ENCODE assay signal across 1 cellular context in the genomic region with DNA sequence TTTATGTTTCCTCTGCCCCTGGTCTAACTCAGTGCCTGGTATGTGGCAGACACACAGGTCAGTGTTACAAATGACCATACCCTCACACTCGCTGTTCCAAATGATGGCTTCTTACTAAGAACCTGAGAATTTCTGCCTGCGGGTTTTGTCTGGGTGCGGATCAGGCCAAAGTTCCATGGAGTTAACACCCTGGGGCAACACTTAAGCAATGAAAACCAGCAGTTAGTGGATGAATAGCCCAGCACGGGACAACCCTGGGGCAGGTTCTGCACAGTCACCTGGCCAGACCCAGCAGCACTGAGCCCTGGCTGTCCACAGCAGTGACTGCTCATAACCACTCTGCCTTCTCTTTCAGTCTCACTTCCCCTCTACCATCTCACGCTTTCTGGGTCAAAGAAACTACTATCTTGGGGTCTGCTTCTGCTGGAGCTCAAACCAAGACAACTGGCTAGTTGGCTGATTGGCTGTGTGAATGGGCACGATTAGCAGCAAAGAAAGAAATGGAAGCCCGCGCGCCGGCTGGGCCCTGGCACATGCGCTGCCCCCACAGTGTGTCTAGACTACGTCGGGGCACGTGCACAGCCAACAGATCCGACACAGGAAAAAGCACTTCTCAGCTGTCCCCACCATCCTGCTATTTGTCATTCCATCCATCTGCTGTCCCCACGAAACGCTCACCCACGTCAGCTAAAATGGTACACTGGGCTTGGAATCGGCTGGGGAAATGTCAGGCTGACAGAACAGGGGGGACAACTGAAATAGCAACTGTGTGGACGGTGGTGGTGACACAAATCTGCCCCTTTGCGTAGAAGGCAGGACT.
TF ChIP-seq lines count a peak whose summit lies in the region.

No MANE protein-coding gene starts in this region.

TF ChIP-seq in HepG2, 621 proteins besides CTCF, POLR2A, EP300 and RAD21 (continued from another document and continues in another):
- TF ChIP-seq, protein P1, sequence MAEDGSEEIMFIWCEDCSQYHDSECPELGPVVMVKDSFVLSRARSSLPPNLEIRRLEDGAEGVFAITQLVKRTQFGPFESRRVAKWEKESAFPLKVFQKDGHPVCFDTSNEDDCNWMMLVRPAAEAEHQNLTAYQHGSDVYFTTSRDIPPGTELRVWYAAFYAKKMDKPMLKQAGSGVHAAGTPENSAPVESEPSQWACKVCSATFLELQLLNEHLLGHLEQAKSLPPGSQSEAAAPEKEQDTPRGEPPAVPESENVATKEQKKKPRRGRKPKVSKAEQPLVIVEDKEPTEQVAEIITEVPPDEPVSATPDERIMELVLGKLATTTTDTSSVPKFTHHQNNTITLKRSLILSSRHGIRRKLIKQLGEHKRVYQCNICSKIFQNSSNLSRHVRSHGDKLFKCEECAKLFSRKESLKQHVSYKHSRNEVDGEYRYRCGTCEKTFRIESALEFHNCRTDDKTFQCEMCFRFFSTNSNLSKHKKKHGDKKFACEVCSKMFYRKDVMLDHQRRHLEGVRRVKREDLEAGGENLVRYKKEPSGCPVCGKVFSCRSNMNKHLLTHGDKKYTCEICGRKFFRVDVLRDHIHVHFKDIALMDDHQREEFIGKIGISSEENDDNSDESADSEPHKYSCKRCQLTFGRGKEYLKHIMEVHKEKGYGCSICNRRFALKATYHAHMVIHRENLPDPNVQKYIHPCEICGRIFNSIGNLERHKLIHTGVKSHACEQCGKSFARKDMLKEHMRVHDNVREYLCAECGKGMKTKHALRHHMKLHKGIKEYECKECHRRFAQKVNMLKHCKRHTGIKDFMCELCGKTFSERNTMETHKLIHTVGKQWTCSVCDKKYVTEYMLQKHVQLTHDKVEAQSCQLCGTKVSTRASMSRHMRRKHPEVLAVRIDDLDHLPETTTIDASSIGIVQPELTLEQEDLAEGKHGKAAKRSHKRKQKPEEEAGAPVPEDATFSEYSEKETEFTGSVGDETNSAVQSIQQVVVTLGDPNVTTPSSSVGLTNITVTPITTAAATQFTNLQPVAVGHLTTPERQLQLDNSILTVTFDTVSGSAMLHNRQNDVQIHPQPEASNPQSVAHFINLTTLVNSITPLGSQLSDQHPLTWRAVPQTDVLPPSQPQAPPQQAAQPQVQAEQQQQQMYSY (CRISPR knock-in tag; IDR thresholded peaks at IDR 0.05), result no peak
- TF ChIP-seq CEBPG (CRISPR knock-in tag; IDR thresholded peaks at IDR 0.05) (no peak), RBM39 (IDR thresholded peaks at IDR 0.05; ENCODE audit: low read depth, low read length, poor library complexity, severe bottlenecking) (no peak), SALL1 (CRISPR knock-in tag; IDR thresholded peaks at IDR 0.05) (no peak; the same call in 1 of the 2 replicates), ZNF510 (CRISPR knock-in tag; IDR thresholded peaks at IDR 0.05; ENCODE audit: low read depth) (no peak), ATRX (CRISPR knock-in tag; IDR thresholded peaks at IDR 0.05; ENCODE audit: borderline replicate concordance) (no peak), ZNF383 (CRISPR knock-in tag; IDR thresholded peaks at IDR 0.05; ENCODE audit: borderline replicate concordance) (no peak), NCOR1 (IDR thresholded peaks at IDR 0.05; ENCODE audit: borderline replicate concordance, low read length) (no peak), GPN1 (CRISPR knock-in tag; IDR thresholded peaks at IDR 0.05; ENCODE audit: borderline replicate concordance) (no peak), CBX2 (IDR thresholded peaks at IDR 0.05; ENCODE audit: low read depth, low read length) (no peak), CBX2 (CRISPR knock-in tag; IDR thresholded peaks at IDR 0.05; ENCODE audit: low read depth) (0 out of 2 replicates have a peak, but pooled peaks have one; percentile 41), RCOR2 (CRISPR knock-in tag; IDR thresholded peaks at IDR 0.05) (no peak), CCAR2 (optimal IDR thresholded peaks at IDR 0.05; ENCODE audit: low read depth, low read length) (no peak), SP4 (CRISPR knock-in tag; IDR thresholded peaks at IDR 0.05) (no peak), KLF11 (CRISPR knock-in tag; IDR thresholded peaks at IDR 0.05) (no peak), ZNF879 (CRISPR knock-in tag; IDR thresholded peaks at IDR 0.05) (no peak), CAMTA2 (CRISPR knock-in tag; IDR thresholded peaks at IDR 0.05; ENCODE audit: borderline replicate concordance) (no peak), HMG20A (CRISPR knock-in tag; IDR thresholded peaks at IDR 0.05; ENCODE audit: borderline replicate concordance) (no peak), ZEB1 (IDR thresholded peaks at IDR 0.05; ENCODE audit: insufficient replicate concordance, low read depth) (no peak), CC2D1A (CRISPR knock-in tag; IDR thresholded peaks at IDR 0.05) (no peak), NFRKB (IDR thresholded peaks at IDR 0.05) (no peak), ZNF253 (CRISPR knock-in tag; IDR thresholded peaks at IDR 0.05; ENCODE audit: borderline replicate concordance) (no peak)
- TF ChIP-seq, protein P2, sequence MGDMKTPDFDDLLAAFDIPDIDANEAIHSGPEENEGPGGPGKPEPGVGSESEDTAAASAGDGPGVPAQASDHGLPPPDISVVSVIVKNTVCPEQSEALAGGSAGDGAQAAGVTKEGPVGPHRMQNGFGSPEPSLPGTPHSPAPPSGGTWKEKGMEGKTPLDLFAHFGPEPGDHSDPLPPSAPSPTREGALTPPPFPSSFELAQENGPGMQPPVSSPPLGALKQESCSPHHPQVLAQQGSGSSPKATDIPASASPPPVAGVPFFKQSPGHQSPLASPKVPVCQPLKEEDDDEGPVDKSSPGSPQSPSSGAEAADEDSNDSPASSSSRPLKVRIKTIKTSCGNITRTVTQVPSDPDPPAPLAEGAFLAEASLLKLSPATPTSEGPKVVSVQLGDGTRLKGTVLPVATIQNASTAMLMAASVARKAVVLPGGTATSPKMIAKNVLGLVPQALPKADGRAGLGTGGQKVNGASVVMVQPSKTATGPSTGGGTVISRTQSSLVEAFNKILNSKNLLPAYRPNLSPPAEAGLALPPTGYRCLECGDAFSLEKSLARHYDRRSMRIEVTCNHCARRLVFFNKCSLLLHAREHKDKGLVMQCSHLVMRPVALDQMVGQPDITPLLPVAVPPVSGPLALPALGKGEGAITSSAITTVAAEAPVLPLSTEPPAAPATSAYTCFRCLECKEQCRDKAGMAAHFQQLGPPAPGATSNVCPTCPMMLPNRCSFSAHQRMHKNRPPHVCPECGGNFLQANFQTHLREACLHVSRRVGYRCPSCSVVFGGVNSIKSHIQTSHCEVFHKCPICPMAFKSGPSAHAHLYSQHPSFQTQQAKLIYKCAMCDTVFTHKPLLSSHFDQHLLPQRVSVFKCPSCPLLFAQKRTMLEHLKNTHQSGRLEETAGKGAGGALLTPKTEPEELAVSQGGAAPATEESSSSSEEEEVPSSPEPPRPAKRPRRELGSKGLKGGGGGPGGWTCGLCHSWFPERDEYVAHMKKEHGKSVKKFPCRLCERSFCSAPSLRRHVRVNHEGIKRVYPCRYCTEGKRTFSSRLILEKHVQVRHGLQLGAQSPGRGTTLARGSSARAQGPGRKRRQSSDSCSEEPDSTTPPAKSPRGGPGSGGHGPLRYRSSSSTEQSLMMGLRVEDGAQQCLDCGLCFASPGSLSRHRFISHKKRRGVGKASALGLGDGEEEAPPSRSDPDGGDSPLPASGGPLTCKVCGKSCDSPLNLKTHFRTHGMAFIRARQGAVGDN (CRISPR knock-in tag; IDR thresholded peaks at IDR 0.05), result peak; percentile 49
- TF ChIP-seq, protein P3, sequence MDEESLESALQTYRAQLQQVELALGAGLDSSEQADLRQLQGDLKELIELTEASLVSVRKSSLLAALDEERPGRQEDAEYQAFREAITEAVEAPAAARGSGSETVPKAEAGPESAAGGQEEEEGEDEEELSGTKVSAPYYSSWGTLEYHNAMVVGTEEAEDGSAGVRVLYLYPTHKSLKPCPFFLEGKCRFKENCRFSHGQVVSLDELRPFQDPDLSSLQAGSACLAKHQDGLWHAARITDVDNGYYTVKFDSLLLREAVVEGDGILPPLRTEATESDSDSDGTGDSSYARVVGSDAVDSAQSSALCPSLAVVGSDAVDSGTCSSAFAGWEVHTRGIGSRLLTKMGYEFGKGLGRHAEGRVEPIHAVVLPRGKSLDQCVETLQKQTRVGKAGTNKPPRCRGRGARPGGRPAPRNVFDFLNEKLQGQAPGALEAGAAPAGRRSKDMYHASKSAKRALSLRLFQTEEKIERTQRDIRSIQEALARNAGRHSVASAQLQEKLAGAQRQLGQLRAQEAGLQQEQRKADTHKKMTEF (CRISPR knock-in tag; IDR thresholded peaks at IDR 0.05), result no peak
- TF ChIP-seq, protein P4, sequence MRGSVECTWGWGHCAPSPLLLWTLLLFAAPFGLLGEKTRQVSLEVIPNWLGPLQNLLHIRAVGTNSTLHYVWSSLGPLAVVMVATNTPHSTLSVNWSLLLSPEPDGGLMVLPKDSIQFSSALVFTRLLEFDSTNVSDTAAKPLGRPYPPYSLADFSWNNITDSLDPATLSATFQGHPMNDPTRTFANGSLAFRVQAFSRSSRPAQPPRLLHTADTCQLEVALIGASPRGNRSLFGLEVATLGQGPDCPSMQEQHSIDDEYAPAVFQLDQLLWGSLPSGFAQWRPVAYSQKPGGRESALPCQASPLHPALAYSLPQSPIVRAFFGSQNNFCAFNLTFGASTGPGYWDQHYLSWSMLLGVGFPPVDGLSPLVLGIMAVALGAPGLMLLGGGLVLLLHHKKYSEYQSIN (CRISPR knock-in tag; IDR thresholded peaks at IDR 0.05; ENCODE audit: borderline replicate concordance), result no peak
- TF ChIP-seq, protein P5, sequence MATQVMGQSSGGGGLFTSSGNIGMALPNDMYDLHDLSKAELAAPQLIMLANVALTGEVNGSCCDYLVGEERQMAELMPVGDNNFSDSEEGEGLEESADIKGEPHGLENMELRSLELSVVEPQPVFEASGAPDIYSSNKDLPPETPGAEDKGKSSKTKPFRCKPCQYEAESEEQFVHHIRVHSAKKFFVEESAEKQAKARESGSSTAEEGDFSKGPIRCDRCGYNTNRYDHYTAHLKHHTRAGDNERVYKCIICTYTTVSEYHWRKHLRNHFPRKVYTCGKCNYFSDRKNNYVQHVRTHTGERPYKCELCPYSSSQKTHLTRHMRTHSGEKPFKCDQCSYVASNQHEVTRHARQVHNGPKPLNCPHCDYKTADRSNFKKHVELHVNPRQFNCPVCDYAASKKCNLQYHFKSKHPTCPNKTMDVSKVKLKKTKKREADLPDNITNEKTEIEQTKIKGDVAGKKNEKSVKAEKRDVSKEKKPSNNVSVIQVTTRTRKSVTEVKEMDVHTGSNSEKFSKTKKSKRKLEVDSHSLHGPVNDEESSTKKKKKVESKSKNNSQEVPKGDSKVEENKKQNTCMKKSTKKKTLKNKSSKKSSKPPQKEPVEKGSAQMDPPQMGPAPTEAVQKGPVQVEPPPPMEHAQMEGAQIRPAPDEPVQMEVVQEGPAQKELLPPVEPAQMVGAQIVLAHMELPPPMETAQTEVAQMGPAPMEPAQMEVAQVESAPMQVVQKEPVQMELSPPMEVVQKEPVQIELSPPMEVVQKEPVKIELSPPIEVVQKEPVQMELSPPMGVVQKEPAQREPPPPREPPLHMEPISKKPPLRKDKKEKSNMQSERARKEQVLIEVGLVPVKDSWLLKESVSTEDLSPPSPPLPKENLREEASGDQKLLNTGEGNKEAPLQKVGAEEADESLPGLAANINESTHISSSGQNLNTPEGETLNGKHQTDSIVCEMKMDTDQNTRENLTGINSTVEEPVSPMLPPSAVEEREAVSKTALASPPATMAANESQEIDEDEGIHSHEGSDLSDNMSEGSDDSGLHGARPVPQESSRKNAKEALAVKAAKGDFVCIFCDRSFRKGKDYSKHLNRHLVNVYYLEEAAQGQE (IDR thresholded peaks at IDR 0.05; ENCODE audit: borderline replicate concordance in 1 of 2, low read depth in 1 of 2, low read length in 2 of 2), result no peak
- TF ChIP-seq, protein P6, sequence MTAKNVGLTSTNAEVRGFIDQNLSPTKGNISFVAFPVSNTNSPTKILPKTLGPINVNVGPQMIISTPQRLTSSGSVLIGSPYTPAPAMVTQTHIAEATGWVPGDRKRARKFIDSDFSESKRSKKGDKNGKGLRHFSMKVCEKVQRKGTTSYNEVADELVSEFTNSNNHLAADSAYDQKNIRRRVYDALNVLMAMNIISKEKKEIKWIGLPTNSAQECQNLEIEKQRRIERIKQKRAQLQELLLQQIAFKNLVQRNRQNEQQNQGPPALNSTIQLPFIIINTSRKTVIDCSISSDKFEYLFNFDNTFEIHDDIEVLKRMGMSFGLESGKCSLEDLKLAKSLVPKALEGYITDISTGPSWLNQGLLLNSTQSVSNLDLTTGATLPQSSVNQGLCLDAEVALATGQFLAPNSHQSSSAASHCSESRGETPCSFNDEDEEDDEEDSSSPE (CRISPR knock-in tag; IDR thresholded peaks at IDR 0.05), result no peak
- TF ChIP-seq, protein P7, sequence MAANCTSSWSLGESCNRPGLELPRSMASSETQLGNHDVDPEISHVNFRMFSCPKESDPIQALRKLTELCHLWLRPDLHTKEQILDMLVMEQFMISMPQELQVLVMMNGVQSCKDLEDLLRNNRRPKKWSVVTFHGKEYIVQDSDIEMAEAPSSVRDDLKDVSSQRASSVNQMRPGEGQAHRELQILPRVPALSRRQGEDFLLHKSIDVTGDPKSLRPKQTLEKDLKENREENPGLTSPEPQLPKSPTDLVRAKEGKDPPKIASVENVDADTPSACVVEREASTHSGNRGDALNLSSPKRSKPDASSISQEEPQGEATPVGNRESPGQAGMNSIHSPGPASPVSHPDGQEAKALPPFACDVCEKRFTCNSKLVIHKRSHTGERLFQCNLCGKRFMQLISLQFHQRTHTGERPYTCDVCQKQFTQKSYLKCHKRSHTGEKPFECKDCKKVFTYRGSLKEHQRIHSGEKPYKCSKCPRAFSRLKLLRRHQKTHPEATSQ (CRISPR knock-in tag; IDR thresholded peaks at IDR 0.05; ENCODE audit: borderline replicate concordance), result no peak
- TF ChIP-seq, protein P8, sequence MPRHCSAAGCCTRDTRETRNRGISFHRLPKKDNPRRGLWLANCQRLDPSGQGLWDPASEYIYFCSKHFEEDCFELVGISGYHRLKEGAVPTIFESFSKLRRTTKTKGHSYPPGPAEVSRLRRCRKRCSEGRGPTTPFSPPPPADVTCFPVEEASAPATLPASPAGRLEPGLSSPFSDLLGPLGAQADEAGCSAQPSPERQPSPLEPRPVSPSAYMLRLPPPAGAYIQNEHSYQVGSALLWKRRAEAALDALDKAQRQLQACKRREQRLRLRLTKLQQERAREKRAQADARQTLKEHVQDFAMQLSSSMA (CRISPR knock-in tag; IDR thresholded peaks at IDR 0.05), result no peak
- TF ChIP-seq, protein P9, sequence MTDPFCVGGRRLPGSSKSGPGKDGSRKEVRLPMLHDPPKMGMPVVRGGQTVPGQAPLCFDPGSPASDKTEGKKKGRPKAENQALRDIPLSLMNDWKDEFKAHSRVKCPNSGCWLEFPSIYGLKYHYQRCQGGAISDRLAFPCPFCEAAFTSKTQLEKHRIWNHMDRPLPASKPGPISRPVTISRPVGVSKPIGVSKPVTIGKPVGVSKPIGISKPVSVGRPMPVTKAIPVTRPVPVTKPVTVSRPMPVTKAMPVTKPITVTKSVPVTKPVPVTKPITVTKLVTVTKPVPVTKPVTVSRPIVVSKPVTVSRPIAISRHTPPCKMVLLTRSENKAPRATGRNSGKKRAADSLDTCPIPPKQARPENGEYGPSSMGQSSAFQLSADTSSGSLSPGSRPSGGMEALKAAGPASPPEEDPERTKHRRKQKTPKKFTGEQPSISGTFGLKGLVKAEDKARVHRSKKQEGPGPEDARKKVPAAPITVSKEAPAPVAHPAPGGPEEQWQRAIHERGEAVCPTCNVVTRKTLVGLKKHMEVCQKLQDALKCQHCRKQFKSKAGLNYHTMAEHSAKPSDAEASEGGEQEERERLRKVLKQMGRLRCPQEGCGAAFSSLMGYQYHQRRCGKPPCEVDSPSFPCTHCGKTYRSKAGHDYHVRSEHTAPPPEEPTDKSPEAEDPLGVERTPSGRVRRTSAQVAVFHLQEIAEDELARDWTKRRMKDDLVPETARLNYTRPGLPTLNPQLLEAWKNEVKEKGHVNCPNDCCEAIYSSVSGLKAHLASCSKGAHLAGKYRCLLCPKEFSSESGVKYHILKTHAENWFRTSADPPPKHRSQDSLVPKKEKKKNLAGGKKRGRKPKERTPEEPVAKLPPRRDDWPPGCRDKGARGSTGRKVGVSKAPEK (CRISPR knock-in tag; IDR thresholded peaks at IDR 0.05; ENCODE audit: borderline replicate concordance), result peak; percentile 94; the same call in 1 of the 2 replicates
- TF ChIP-seq, protein P10, sequence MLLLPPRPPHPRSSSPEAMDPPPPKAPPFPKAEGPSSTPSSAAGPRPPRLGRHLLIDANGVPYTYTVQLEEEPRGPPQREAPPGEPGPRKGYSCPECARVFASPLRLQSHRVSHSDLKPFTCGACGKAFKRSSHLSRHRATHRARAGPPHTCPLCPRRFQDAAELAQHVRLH (CRISPR knock-in tag; IDR thresholded peaks at IDR 0.05; ENCODE audit: borderline replicate concordance, low read depth), result no peak
